23 cellular contexts compared by ENCODE assay signal in genomic region chr2:179478771-179479170, GRCh38.
"Had no signal": no experiment of that assay in that cellular context is flagged by ENCODE, and none has a peak within 500 bp of the region (broad histone marks: within the 10 kb centered on the region; RNA-seq: fewer than 3 reads in every experiment).

No MANE protein-coding gene starts in this region.

- FAIRE-seq: small intestine, urothelium cell line had no signal

- H3K9me3 ChIP-seq: ovary, psoas muscle, right lobe of liver, sigmoid colon, stomach, thoracic aorta, thyroid gland, tibial nerve, upper lobe of left lung, vagina had no signal

- H3K36me3 ChIP-seq: neural progenitor cell, ovary, sigmoid colon, stomach, thoracic aorta, thyroid gland, tibial nerve, upper lobe of left lung, vagina had no signal

- H3K4me3 ChIP-seq: neural progenitor cell, ovary, psoas muscle, right lobe of liver, sigmoid colon, stomach, thoracic aorta, thyroid gland, tibial nerve, upper lobe of left lung, vagina had no signal

- H3K27ac ChIP-seq: neural progenitor cell, ovary, parathyroid adenoma, psoas muscle, right lobe of liver, sigmoid colon, stomach, thoracic aorta, thyroid gland, tibial nerve, upper lobe of left lung, vagina had no signal

- H3K9ac ChIP-seq: neural progenitor cell, parathyroid adenoma had no signal

- DNase-seq: occipital lobe; ovary; psoas muscle; right cardiac atrium; right lobe of liver; sigmoid colon; small intestine; stimulated activated CD4-positive, alpha-beta T cell treated with anti-CD3 and anti-CD28 coated beads, Interleukin-15, amount 100 ng/mL, for 24 hours; stimulated activated CD4-positive, alpha-beta T cell treated with anti-CD3 and anti-CD28 coated beads, Interleukin-2, amount 100 ng/mL, for 24 hours; stimulated activated CD4-positive, alpha-beta T cell treated with anti-CD3 and anti-CD28 coated beads, Interleukin-2, amount 100 ng/mL, for 48 hours; stimulated activated CD4-positive, alpha-beta T cell treated with anti-CD3 and anti-CD28 coated beads, Interleukin-4, amount 100 ng/mL, for 24 hours; stimulated activated naive B cell treated with anti-CD40 and anti-IgM and Interleukin-4, amounts not matched to agents 10 μg/mL and 1 μg/mL and 100 μg/mL, for 72 hours; stimulated activated naive CD4-positive, alpha-beta T cell treated with Interleukin-2 at 50 U/mL for 16 hours; stomach; thyroid gland; trophoblast cell; upper lobe of left lung had no signal

- H3K4me1 ChIP-seq: neural progenitor cell, parathyroid adenoma, psoas muscle, right lobe of liver, sigmoid colon, stomach, thyroid gland, tibial nerve, upper lobe of left lung, vagina had no signal
